In the genomic region with DNA sequence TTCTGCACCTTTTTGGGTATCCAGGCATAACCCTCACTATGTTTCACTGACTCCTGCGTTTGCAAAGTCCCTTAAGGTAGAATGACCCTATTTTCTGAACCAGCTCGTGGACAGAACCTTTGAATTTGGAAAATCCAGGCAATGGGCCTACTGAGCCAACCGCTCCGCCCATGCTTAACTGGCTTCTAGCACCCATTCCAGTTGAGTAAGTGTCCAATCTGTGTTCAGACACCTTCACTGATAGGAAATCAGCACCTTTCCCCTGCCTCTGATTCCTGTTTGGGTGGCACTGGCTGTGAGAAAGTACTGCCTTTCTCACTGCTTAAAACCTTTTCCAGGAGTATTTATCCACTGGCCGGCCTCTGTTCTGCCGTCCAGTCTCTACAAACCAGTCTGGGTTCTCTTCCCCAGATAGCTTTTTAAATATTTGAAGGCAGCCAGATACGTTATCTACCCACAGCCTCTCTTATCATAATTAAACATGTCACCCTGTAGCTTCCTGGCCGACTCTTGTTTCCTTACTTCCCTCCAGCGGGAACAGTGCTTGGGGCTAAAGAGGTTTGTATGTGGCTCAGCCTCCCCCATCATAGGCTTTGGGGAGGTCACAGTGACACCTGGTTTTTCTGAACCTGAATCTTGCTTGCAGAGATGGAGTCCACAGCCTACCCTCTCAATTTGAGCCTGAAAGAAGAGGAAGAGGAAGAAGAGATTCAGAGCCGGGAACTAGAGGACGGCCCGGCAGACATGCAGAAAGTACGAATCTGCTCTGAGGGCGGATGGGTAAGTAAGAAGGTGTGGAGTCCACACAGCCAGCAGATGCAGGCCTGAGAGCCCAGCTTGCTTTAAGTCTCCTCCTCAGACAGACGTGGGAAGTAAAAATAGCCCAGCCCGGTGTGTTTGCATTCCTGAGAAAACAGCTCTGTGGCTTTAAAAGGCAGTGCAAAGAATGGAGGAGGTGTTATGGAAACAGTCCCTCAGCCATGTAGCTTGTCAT, we compare ENCODE assay signal across 8 cellular contexts. TPM values are rescaled to one million over a fixed set of nuclear protein-coding genes. Genes with fewer than 3 reads are reported as not detected.
DNase-seq lines count a peak whose midpoint lies in the region; ATAC-seq and TF ChIP-seq lines count a peak whose summit lies in the region.

No MANE protein-coding gene starts in this region.

- no peaks in the 10 kb centered on the region for H3K9me3 Mint-ChIP-seq in CD8-positive, alpha-beta memory T cell

- no peak overlapping the region for H3K23ac ChIP-seq in mesendoderm (ENCODE audit: low read length)

- peak overlapping the region; percentile 49 for H3K4me2 ChIP-seq in mesendoderm (ENCODE audit: low read length)

- H3K27me3 Mint-ChIP-seq in CD8-positive, alpha-beta memory T cell, result peaks cover 0 to 2% of the 10 kb centered on the region in 2 donors

- peaks cover 43 to 61% (median 59%) of the 10 kb centered on the region in 3 donors for H3K4me1 Mint-ChIP-seq in CD8-positive, alpha-beta memory T cell

- H3K4ac ChIP-seq in mesendoderm (ENCODE audit: low read depth, low read length), result peak overlapping the region; percentile 90

- H2BK15ac ChIP-seq in mesendoderm (replicated peaks; ENCODE audit: low read depth), result no peak overlapping the region

- H3K9me3 ChIP-seq in CD8-positive, alpha-beta memory T cell (ENCODE audit: low read length), result no peaks in the 10 kb centered on the region
- no peaks in the 10 kb centered on the region for H3K9me3 ChIP-seq in vagina

- TF ChIP-seq POLR2A in vagina (IDR thresholded peaks at IDR 0.05), result no peak

- peaks cover 37% of the 10 kb centered on the region for H3K79me2 ChIP-seq in mesendoderm (ENCODE audit: control insufficient read depth, insufficient read depth, low read length)

- peaks cover 26% of the 10 kb centered on the region for H3K79me1 ChIP-seq in mesendoderm (ENCODE audit: low read length)

- peak overlapping the region; percentile 82 to 93 (median 86) for H3K4me3 Mint-ChIP-seq in CD8-positive, alpha-beta memory T cell

- H4K8ac ChIP-seq in mesendoderm (ENCODE audit: low read depth, low read length), result no peak overlapping the region

- H3K27ac Mint-ChIP-seq in CD8-positive, alpha-beta memory T cell, result peak overlapping the region; percentile 79 to 93 (median 88)

- peak overlapping the region; percentile 95 for H3K18ac ChIP-seq in mesendoderm (ENCODE audit: low read length)

- no peak overlapping the region for H2BK120ac ChIP-seq in mesendoderm (ENCODE audit: low read depth, low read length)

- H2AK5ac ChIP-seq in mesendoderm (ENCODE audit: low read length), result no peak overlapping the region

- no CpG with 5 or more reads among the region's 16 CpGs for WGBS in mesendoderm (ENCODE audit: extremely low coverage, insufficient coverage, low lambda C conversion rate)

- intact Hi-C loops in vagina (cut with DNase I), result loop anchor here (5.0 kb wide), 1 partner anchor 37 kb away; the partner anchor contains the start of gene TADA1

- CTCF ChIA-PET in CD8-positive, alpha-beta memory T cell (lab: Charles Lee), result interaction anchor here (1.4 to 1.8 kb wide), 2 partner anchors 35 to 218 kb away, joined by 4 to 6 read pairs; partner anchors contain the start of gene TADA1

- peak overlapping the region; percentile 66 for H3K4me3 ChIP-seq in CD8-positive, alpha-beta memory T cell (ENCODE audit: low read length)
- H3K4me3 ChIP-seq in mesendoderm (ENCODE audit: low read length) (peak overlapping the region; percentile 73), vagina (peak overlapping the region; percentile 55 to 65)

- H3K27me3 ChIP-seq in CD8-positive, alpha-beta memory T cell (ENCODE audit: insufficient read depth, low read length, poor library complexity, severe bottlenecking), result no peaks in the 10 kb centered on the region
- H3K27me3 ChIP-seq in mesendoderm (ENCODE audit: insufficient read depth, low read length, poor library complexity) (no peaks in the 10 kb centered on the region), vagina (no peaks in the 10 kb centered on the region)

- H4K5ac ChIP-seq in mesendoderm (ENCODE audit: low read length), result no peak overlapping the region

- DNase-seq in CD8-positive, alpha-beta memory T cell, result no peak
- DNase-seq in NOMO-1 (lab: John Stamatoyannopoulos, UW; ENCODE audit: unreplicated experiment in 2 of 2), result peak; percentile 19 to 32
- peak; percentile 83 for DNase-seq in mesendoderm
- no peak for DNase-seq in vagina (ENCODE audit: extremely low spot score in 2 of 2)
- DNase-seq in GM20000 (ENCODE audit: low spot score), result no peak

- H3K36me3 Mint-ChIP-seq in CD8-positive, alpha-beta memory T cell, result peaks cover 0 to 59% (median 9%) of the 10 kb centered on the region in 3 donors

- peak overlapping the region; percentile 57 for H2BK5ac ChIP-seq in mesendoderm (ENCODE audit: low read length)

- TF ChIP-seq CTCF in vagina (IDR thresholded peaks at IDR 0.05) (no peak), GM20000 (IDR thresholded peaks at IDR 0.05; ENCODE audit: extremely low read depth, missing control alignments) (no peak)

- H3K4me1 ChIP-seq in CD8-positive, alpha-beta memory T cell (ENCODE audit: insufficient read depth, low read length), result peaks cover 23% of the 10 kb centered on the region
- peaks cover 10% of the 10 kb centered on the region for H3K4me1 ChIP-seq in mesendoderm (ENCODE audit: control insufficient read depth, low read depth, low read length)
- peaks cover 65% of the 10 kb centered on the region for H3K4me1 ChIP-seq in vagina

- H3K9ac ChIP-seq in mesendoderm (ENCODE audit: low read length), result peak overlapping the region; percentile 86

- ATAC-seq in HG03280 (IDR thresholded peaks at IDR 0.05; ENCODE audit: unreplicated experiment) (no peak), GM18909 (IDR thresholded peaks at IDR 0.05; ENCODE audit: poor library complexity, unreplicated experiment) (no peak)

- peak overlapping the region; percentile 56 for H3K27ac ChIP-seq in CD8-positive, alpha-beta memory T cell (ENCODE audit: low read depth, low read length)
- H3K27ac ChIP-seq in cingulate gyrus (ENCODE audit: low read depth, low read length) (peak overlapping the region; percentile 56), mesendoderm (ENCODE audit: low read depth, low read length) (peak overlapping the region; percentile 79), vagina (peak overlapping the region; percentile 77)

- H3K56ac ChIP-seq in mesendoderm (ENCODE audit: low read length), result peak overlapping the region; percentile 88

- H3K36me3 ChIP-seq in CD8-positive, alpha-beta memory T cell (ENCODE audit: insufficient read depth, low read length), result peaks cover 35% of the 10 kb centered on the region
- H3K36me3 ChIP-seq in mesendoderm (ENCODE audit: control insufficient read depth, insufficient read depth, low read length) (peaks cover 17% of the 10 kb centered on the region), vagina (peaks cover 0 to 39% of the 10 kb centered on the region in 2 donors)

- POLR2A ChIA-PET in CD8-positive, alpha-beta memory T cell (lab: Charles Lee), result interaction anchor here (2.8 kb wide), 1 partner anchor 35 kb away, joined by 23 read pairs; the partner anchor contains the start of gene TADA1

RNA-seq across cellular contexts. Expression of gene POGK, which starts 1.3 kb away (rescaled TPM):
- total RNA-seq in CD8-positive, alpha-beta memory T cell, result 10 to 100 TPM; 71.9 to 76.0 TPM
- polyA plus RNA-seq in CD8-positive, alpha-beta memory T cell, result 19.1 TPM
- 28.0 TPM for polyA plus RNA-seq in mesendoderm (2013, experiment 1 of 2)
- polyA plus RNA-seq in mesendoderm (2013, experiment 2 of 2), result 27.8 TPM
- 26.3 TPM for total RNA-seq in vagina

RNA-seq across cellular contexts. Expression of gene TADA1, which starts 35.5 kb away (rescaled TPM):
- 10 to 100 TPM; 18.5 to 18.6 TPM for total RNA-seq in CD8-positive, alpha-beta memory T cell
- 13.2 TPM for polyA plus RNA-seq in CD8-positive, alpha-beta memory T cell
- polyA plus RNA-seq in mesendoderm (2013, experiment 1 of 2), result 16.4 TPM
- polyA plus RNA-seq in mesendoderm (2013, experiment 2 of 2), result 16.3 TPM
- 14.0 TPM for total RNA-seq in vagina

Comparison
In these comparisons a context has a peak if more than half of its experiments do, and no peak if none do; other contexts are left out.
1. DNase-seq: peak in NOMO-1 (2 of 2) and mesendoderm (single experiment); none in CD8-positive, alpha-beta memory T cell (0 of 5), vagina (0 of 2) and GM20000 (single experiment).
2. Peak in every context shown above with its lines, with median percentiles within 50 percentile points of each other: H3K27ac ChIP-seq and H3K4me3 ChIP-seq.